In the genomic region with DNA sequence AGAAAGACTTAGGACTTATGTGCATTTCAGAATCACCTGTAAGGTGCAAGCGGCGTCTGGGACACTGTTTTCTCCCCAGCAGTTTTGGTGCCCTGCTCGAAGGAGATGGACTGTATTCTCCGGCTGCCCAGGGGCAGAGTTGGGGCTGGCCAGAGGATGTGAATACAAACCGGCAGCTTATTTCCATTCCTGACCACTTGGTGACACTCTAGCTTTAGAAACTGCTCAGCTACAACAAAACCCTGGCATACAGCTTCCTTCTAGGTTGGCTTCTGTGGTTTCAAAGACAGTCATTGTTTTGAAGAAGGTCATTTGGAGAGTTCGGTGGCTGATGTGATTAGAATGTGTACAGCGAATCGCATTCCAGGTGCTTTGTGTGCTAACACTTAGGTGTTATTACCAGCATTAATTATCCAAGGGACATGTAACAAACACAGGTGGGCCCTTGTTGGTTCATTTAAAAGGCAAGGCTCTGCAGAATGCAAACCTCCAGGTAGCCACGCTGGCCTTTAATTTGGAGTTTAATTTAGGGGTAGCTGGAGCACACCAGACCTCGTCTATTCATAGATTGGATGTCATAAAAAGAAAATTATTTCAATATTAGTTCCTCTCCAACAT, we compare ENCODE assay signal across 9 cellular contexts.
DNase-seq lines count a peak whose midpoint lies in the region; ATAC-seq and TF ChIP-seq lines count a peak whose summit lies in the region.
"Had no signal": no experiment of that assay in that cellular context is flagged by ENCODE, and none has a peak within 500 bp of the region (broad histone marks: within the 10 kb centered on the region; RNA-seq: fewer than 3 reads in every experiment).

No MANE protein-coding gene starts in this region.

- no peaks in the 10 kb centered on the region for H3K9me3 Mint-ChIP-seq in naive thymus-derived CD8-positive, alpha-beta T cell
- H3K9me3 Mint-ChIP-seq: stimulated activated naive CD8-positive, alpha-beta T cell treated with anti-CD3 and anti-CD28 coated beads, Interleukin-15, Interleukin-2, amounts not matched to agents 100 ng/mL and 50 ng/mL, for 24 hours had no signal

- in situ Hi-C loops in astrocyte of the spinal cord (cut with HindIII; ENCODE audit: low sequenced_read_pairs), result no loop called here

- intact Hi-C loops in spleen (cut with DNase I; ENCODE audit: low total_unique reads), result loop anchor here (5.0 kb wide), 1 partner anchor 811 kb away; no protein-coding TSS in a partner anchor

- TF ChIP-seq CTCF in astrocyte of the spinal cord (IDR thresholded peaks at IDR 0.05; ENCODE audit: low read depth, low read length) (peak; percentile 77), spleen (IDR thresholded peaks at IDR 0.05 in 8 of 11, conservative IDR thresholded peaks at IDR 0.05 in 3 of 11) (peak in 10 of 11 experiments; percentile 12 to 65 (median 54))

- POLR2A ChIA-PET in naive thymus-derived CD8-positive, alpha-beta T cell (lab: Charles Lee), result interaction anchor here (0.6 kb wide), 1 partner anchor 808 kb away, joined by 4 read pairs; no protein-coding TSS in a partner anchor

- no peak overlapping the region for H3K4me3 Mint-ChIP-seq in naive thymus-derived CD8-positive, alpha-beta T cell
- H3K4me3 Mint-ChIP-seq: stimulated activated naive CD8-positive, alpha-beta T cell treated with anti-CD3 and anti-CD28 coated beads, Interleukin-15, Interleukin-2, amounts not matched to agents 100 ng/mL and 50 ng/mL, for 24 hours had no signal

- H3K27me3 ChIP-seq in iPS DF 6.9 (ENCODE audit: control insufficient read depth, insufficient read depth, low read length) (no peaks in the 10 kb centered on the region), spleen (replicated peaks in 1 of 7) (no peaks in the 10 kb centered on the region)

- H3K4me3 ChIP-seq in astrocyte of the spinal cord (ENCODE audit: low read depth, low read length), result no peak overlapping the region
- H3K4me3 ChIP-seq in iPS DF 6.9 (ENCODE audit: low read length), result no peak overlapping the region
- H3K4me3 ChIP-seq in spleen, result no peak overlapping the region

- peak; percentile 97 for ATAC-seq in GM19463 (IDR thresholded peaks at IDR 0.05; ENCODE audit: unreplicated experiment)
- peak; percentile 97 for ATAC-seq in HG03432 (IDR thresholded peaks at IDR 0.05; ENCODE audit: unreplicated experiment)
- no peak for ATAC-seq in naive thymus-derived CD8-positive, alpha-beta T cell

- H3K36me3 ChIP-seq in iPS DF 6.9 (ENCODE audit: control insufficient read depth, insufficient read depth, low read length) (no peaks in the 10 kb centered on the region), spleen (no peaks in the 10 kb centered on the region)

- H3K9me3 ChIP-seq in iPS DF 6.9 (ENCODE audit: control insufficient read depth, insufficient read depth, low read length) (no peaks in the 10 kb centered on the region), spleen (no peaks in the 10 kb centered on the region)

- no peaks in the 10 kb centered on the region for H3K36me3 Mint-ChIP-seq in naive thymus-derived CD8-positive, alpha-beta T cell

- H3K27me3 Mint-ChIP-seq in naive thymus-derived CD8-positive, alpha-beta T cell, result peaks cover 3 to 9% (median 3%) of the 10 kb centered on the region in 5 donors
- H3K27me3 Mint-ChIP-seq: stimulated activated naive CD8-positive, alpha-beta T cell treated with anti-CD3 and anti-CD28 coated beads, Interleukin-15, Interleukin-2, amounts not matched to agents 100 ng/mL and 50 ng/mL, for 24 hours had no signal

- no peaks in the 10 kb centered on the region for H3K4me1 Mint-ChIP-seq in naive thymus-derived CD8-positive, alpha-beta T cell

- no peak overlapping the region for H3K27ac Mint-ChIP-seq in naive thymus-derived CD8-positive, alpha-beta T cell
- H3K27ac Mint-ChIP-seq: stimulated activated naive CD8-positive, alpha-beta T cell treated with anti-CD3 and anti-CD28 coated beads, Interleukin-15, Interleukin-2, amounts not matched to agents 100 ng/mL and 50 ng/mL, for 24 hours had no signal

- WGBS in iPS DF 6.9 (ENCODE audit: insufficient coverage, insufficient read length), result no CpG with 5 or more reads among the region's 10 CpGs
- WGBS in spleen, 5 donors, result 20 to 33% (median 28%) methylated on average over 10 of the region's 10 CpGs

- H3K27ac ChIP-seq in iPS DF 6.9 (ENCODE audit: low read length) (no peak overlapping the region), spleen (no peak overlapping the region)

- H3K4me1 ChIP-seq in iPS DF 6.9 (ENCODE audit: control insufficient read depth, insufficient read depth, low read length) (peaks cover 2% of the 10 kb centered on the region; the same call in 1 of the 2 replicates), spleen (peaks cover 0 to 5% (median 0%) of the 10 kb centered on the region in 6 donors)

- TF ChIP-seq POLR2A in spleen (IDR thresholded peaks at IDR 0.05), result no peak

- DNase-seq in DMS53 treated with DMSO at 0.1 percent for 48 hours (lab: John Stamatoyannopoulos, UW; ENCODE audit: unreplicated experiment) (peak; percentile 69), NCI-H69 (lab: John Stamatoyannopoulos, UW) (peak; percentile 100), astrocyte of the spinal cord (ENCODE audit: low read depth, low spot score) (peak; percentile 81), iPS DF 6.9 (ENCODE audit: low read depth, low spot score) (peak; percentile 77), spleen (no peak)
- no peak for DNase-seq in naive thymus-derived CD8-positive, alpha-beta T cell

Comparison
In these comparisons a context has a peak if more than half of its experiments do, and no peak if none do; other contexts are left out.
1. DNase-seq: peak in DMS53 treated with DMSO at 0.1 percent for 48 hours (single experiment), NCI-H69 (single experiment), astrocyte of the spinal cord (single experiment) and iPS DF 6.9 (single experiment); none in spleen (single experiment) and naive thymus-derived CD8-positive, alpha-beta T cell (0 of 10).
2. ATAC-seq: peak in GM19463 (single experiment) and HG03432 (single experiment); none in naive thymus-derived CD8-positive, alpha-beta T cell (0 of 2).